1 cellular context compared by ENCODE assay signal in genomic region chr19:3094638-3095374, GRCh38.
TF ChIP-seq lines count a peak whose summit lies in the region.

No MANE protein-coding gene starts in this region.

TF ChIP-seq in HEK293, 187 proteins besides CTCF, POLR2A, EP300 and RAD21 (continued from another document):
- peak; percentile 71; the same call in 1 of the 2 replicates for TF ChIP-seq ZNF223 (tag by site-specific recombination; IDR thresholded peaks at IDR 0.05)
- TF ChIP-seq KLF9 (tag by site-specific recombination; IDR thresholded peaks at IDR 0.05; ENCODE audit: low read depth), result no peak
- TF ChIP-seq ZBTB20 (tag by site-specific recombination; IDR thresholded peaks at IDR 0.05), result peak; percentile 31; the same call in 1 of the 2 replicates
- no peak for TF ChIP-seq MEIS1 (CRISPR knock-in tag; IDR thresholded peaks at IDR 0.05; ENCODE audit: borderline replicate concordance)
- no peak for TF ChIP-seq MZF1 (tag by site-specific recombination; IDR thresholded peaks at IDR 0.05; ENCODE audit: borderline replicate concordance)
- TF ChIP-seq ZNF335 (tag by site-specific recombination; conservative IDR thresholded peaks at IDR 0.05), result peak; percentile 94
- TF ChIP-seq PBX3 (CRISPR knock-in tag; IDR thresholded peaks at IDR 0.05), result no peak
- TF ChIP-seq OVOL3 (tag by site-specific recombination; IDR thresholded peaks at IDR 0.05), result no peak
